8 cellular contexts compared by ENCODE assay signal in the genomic region with DNA sequence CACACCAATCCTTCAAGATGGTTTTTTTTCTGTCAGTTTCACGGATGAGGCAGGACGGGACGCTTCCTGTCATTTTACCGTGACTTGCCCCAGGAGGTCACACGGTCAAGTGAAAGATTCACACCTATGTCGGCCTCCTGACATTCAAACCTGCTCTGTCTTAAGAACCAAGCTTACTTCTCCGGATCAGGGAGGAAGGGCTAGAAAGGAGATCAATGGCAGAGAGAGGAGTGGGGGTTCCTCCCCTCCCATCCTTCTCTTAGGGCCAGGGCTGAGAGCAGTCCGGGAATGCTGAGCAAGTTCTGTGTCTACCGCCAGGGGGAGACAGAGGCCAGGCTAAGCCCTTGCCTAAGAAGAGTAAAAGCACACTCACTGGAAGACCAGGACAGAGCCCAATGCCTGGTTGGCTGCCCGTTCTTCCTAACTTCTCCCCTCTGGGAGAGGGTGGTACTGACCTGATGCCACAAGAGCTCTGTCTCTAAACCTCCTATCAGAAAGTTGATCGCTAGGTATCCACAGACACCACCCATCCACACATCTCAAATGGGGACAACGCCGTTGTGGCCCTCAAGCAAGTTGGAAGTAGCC. TPM values are rescaled to one million over a fixed set of nuclear protein-coding genes. Genes with fewer than 3 reads are reported as not detected.
A peak's percentile ranks its signal among the peaks of the same experiment; 100 is the strongest.
DNase-seq lines count a peak whose midpoint lies in the region; ATAC-seq lines count a peak whose summit lies in the region.

No MANE protein-coding gene starts in this region.

- ATAC-seq in aorta (ENCODE audit: low FRiP score): peak; percentile 91

- no peaks in the 10 kb centered on the region for H3K9me3 ChIP-seq in aorta (ENCODE audit: control insufficient read depth, low read length)

- no peak overlapping the region for H3K27ac ChIP-seq in aorta (ENCODE audit: low read depth in 1 of 2, low read length in 2 of 2)

- DNase-seq in DMS153 (lab: John Stamatoyannopoulos, UW): peak; percentile 73
- peak; percentile 81 for DNase-seq in HCEC 1CT
- DNase-seq in NCI-H187 (lab: John Stamatoyannopoulos, UW): peak; percentile 66 to 80
- DNase-seq in T-helper 22 cell (ENCODE audit: low read depth): peak; percentile 55
- DNase-seq in astrocyte of the hippocampus (ENCODE audit: low read depth, low spot score): peak; percentile 96
- peak in 47 of 51 donors; percentile 29 to 94 (median 77) for DNase-seq in hypothalamus (lab: John Stamatoyannopoulos, UW)
- peak; percentile 86 for DNase-seq in renal cortical epithelial cell (ENCODE audit: low read depth)
- DNase-seq in aorta: peak; percentile 90 to 92

- no peaks in the 10 kb centered on the region for H3K36me3 ChIP-seq in aorta (ENCODE audit: control insufficient read depth in 1 of 2, insufficient read depth in 2 of 2, low read length in 1 of 2)

- WGBS in aorta, 2 donors: 16 to 17% methylated on average over 13 of the region's 13 CpGs

- H3K27me3 ChIP-seq in aorta (ENCODE audit: control insufficient read depth in 1 of 2, insufficient read depth in 2 of 2, low read length in 1 of 2): no peaks in the 10 kb centered on the region

- intact Hi-C loops in aorta (cut with DNase I): loop anchor here (1.0 to 10.0 kb wide), 10 partner anchors 86 to 961 kb away; partner anchors contain the start of gene LRIG2 (in 2 of the 2)

- H3K4me1 ChIP-seq in aorta (ENCODE audit: control insufficient read depth in 1 of 2, insufficient read depth in 2 of 2, low read length in 2 of 2): no peaks in the 10 kb centered on the region

- H3K4me3 ChIP-seq in aorta (ENCODE audit: low read length in 2 of 2): no peak overlapping the region

RNA-seq across cellular contexts. Expression of gene PPM1J, which starts 1.1 kb away (rescaled TPM):
- total RNA-seq in renal cortical epithelial cell (2.5 and 2.6 TPM in 2 replicates), aorta (1 to 10 TPM; 3.7 to 4.3 TPM)
- 1 to 10 TPM in 1 of 2 donors, not detected in 1; 7.1 TPM for polyA plus RNA-seq in aorta

RNA-seq across cellular contexts. Expression of gene RHOC, which starts 9.3 kb away (rescaled TPM):
- total RNA-seq in renal cortical epithelial cell (516 and 1,250 TPM in 2 replicates), aorta (100 to 1,000 TPM; 269 to 316 TPM)
- polyA plus RNA-seq in aorta: 100 to 1,000 TPM; 433 to 540 TPM

RNA-seq across cellular contexts. Expression of gene MOV10, which starts 41.8 kb away (rescaled TPM):
- total RNA-seq in renal cortical epithelial cell: 35.4 and 48.9 TPM in 2 replicates
- total RNA-seq in aorta: 10 to 100 TPM; 29.2 to 61.0 TPM
- 10 to 100 TPM; 10.8 to 73.4 TPM for polyA plus RNA-seq in aorta
